In the genomic region with DNA sequence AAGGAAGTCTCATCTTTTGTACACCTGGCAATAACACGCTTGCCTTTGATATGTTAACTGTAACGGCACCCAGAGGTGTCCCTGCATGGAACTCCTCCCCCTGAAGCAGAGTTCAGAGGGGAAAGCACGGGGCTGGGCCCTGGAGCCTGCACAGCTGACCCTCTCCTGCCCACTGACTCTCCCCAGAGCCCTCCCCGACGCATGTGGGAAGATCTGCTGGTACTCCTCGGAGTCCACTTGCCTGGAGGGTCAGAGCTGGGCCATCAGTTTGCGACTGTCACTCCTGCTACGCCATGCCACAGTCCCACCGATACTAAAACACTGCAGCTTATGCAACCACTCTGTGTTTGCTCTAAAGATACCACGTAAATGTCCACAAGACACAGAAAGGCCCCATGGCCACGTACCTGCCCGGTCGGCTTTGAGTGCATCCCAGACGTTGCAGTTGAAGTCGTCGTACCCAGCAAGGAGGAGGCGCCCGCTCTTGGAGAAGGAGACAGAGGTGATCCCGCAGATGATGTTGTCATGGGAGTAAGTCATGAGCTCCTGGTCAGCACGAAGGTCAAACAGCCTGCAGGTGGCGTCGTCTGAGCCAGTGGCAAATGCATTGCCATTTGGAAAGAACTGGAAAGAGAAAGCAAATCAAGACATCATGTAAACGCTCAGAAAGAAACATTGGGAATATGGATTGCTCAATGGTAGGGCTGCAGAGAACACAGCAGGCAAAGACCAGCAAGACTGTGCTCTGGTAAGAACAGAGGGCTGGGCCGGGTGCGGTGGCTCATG, we compare ENCODE assay signal across 8 cellular contexts. TPM values are rescaled to one million over a fixed set of nuclear protein-coding genes. Genes with fewer than 3 reads are reported as not detected.
DNase-seq lines count a peak whose midpoint lies in the region; ATAC-seq, FAIRE-seq and TF ChIP-seq lines count a peak whose summit lies in the region.

No MANE protein-coding gene starts in this region.

- H3K4me1 ChIP-seq in BE2C (peaks cover 11% of the 10 kb centered on the region), adipocyte (ENCODE audit: control insufficient read depth, insufficient read depth, low read length) (peaks cover 11% of the 10 kb centered on the region)

- TF ChIP-seq CTCF in BE2C (IDR thresholded peaks at IDR 0.05; ENCODE audit: low read depth, low read length) = peak; percentile 74

- no peak overlapping the region for H3K4me3 ChIP-seq in BE2C (ENCODE audit: low read depth, low read length)
- H3K4me3 ChIP-seq in adipocyte (ENCODE audit: low read length) = no peak overlapping the region

- H3K36me3 ChIP-seq in BE2C (peaks cover 90% of the 10 kb centered on the region), adipocyte (ENCODE audit: control insufficient read depth, insufficient read depth, low read length, severe bottlenecking) (peaks cover 89% of the 10 kb centered on the region)

- H3K9me3 ChIP-seq in BE2C = no peaks in the 10 kb centered on the region
- H3K9me3 ChIP-seq in adipocyte (ENCODE audit: control insufficient read depth, low read length) = no peaks in the 10 kb centered on the region

- H3K27me3 ChIP-seq in BE2C (no peaks in the 10 kb centered on the region), adipocyte (replicated peaks; ENCODE audit: control insufficient read depth, insufficient read depth, low read length) (no peaks in the 10 kb centered on the region)

- peak overlapping the region; percentile 0 for H3K9ac ChIP-seq in adipocyte (ENCODE audit: low read length)

- no peak for ATAC-seq in GM19023 (IDR thresholded peaks at IDR 0.05; ENCODE audit: unreplicated experiment)

- peak; percentile 38 for FAIRE-seq in GM18507 (lab: Jason Lieb, UNC)

- DNase-seq in BE2C (peak; percentile 67), GM18507 (ENCODE audit: extremely low spot score, insufficient read length, low read depth) (no peak), adipocyte (ENCODE audit: low read depth) (no peak), kidney tubule cell (ENCODE audit: low spot score) (peak; percentile 23), mesenteric fat pad (ENCODE audit: low spot score) (no peak), epidermal melanocyte (ENCODE audit: insufficient read length, low spot score) (no peak), mucosa of gallbladder (ENCODE audit: low spot score) (no peak)

RNA-seq across cellular contexts. Expression of gene NADK, which starts 10.6 kb away (rescaled TPM):
- polyA plus RNA-seq in BE2C (2012; ENCODE audit: insufficient read depth, insufficient read length, low read depth) = 166 TPM
- total RNA-seq in mesenteric fat pad (165 TPM), mucosa of gallbladder (98.4 TPM)

Comparison
In these comparisons a context has a peak if more than half of its experiments do, and no peak if none do; other contexts are left out.
1. DNase-seq: peak in BE2C (single experiment) and kidney tubule cell (single experiment); none in GM18507 (single experiment), adipocyte (single experiment), mesenteric fat pad (single experiment), epidermal melanocyte (single experiment) and mucosa of gallbladder (single experiment).